9 cellular contexts compared by ENCODE assay signal in the genomic region with DNA sequence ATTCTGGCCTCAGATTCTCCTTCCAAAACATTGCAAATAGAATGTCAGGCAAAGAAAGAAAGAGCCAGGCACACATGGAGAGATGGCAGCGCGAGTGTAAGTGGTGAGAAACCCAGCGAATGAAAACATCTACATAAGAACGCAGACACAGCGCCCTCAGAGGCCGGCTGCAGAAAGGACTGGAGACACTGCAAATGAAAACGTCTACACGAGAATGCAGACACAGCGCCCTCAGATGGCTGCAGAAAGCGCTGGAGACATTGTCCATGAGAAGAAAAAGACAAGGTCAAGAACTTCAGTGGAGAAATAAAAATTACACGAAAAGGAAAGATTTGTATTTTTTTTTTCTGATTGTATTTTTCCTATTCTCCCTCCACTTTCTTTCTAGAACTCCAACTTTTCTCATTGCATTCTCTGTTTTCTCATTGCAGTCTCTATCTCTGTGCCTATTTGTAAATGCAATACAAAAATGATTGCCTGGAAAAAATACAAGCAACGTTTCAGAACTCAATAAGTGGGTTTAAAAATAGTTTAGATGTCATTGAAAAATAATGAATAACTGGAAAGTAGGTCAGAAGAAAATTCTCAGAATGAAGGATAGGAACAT.
DNase-seq lines count a peak whose midpoint lies in the region; ATAC-seq and TF ChIP-seq lines count a peak whose summit lies in the region.
"Had no signal": no experiment of that assay in that cellular context is flagged by ENCODE, and none has a peak within 500 bp of the region (broad histone marks: within the 10 kb centered on the region; RNA-seq: fewer than 3 reads in every experiment).

No MANE protein-coding gene starts in this region.

- DNase-seq in GM04503 (ENCODE audit: low read depth) (peak; percentile 52), NCI-H146 treated with DMSO at 0.1 percent for 48 hours (lab: John Stamatoyannopoulos, UW; ENCODE audit: unreplicated experiment) (peak; percentile 84), SW480 (ENCODE audit: low spot score) (peak; percentile 94), amniotic epithelial cell (ENCODE audit: low read depth) (peak; percentile 89), left ventricle myocardium inferior (peak; percentile 72), retinal pigment epithelial cell (ENCODE audit: low read depth) (peak; percentile 68), mesenteric fat pad (ENCODE audit: low spot score) (no peak)

- ATAC-seq in HG02759 (IDR thresholded peaks at IDR 0.05; ENCODE audit: unreplicated experiment): peak; percentile 83

- H3K27ac ChIP-seq in left ventricle myocardium inferior (replicated peaks): no peak overlapping the region
- H3K27ac ChIP-seq: skin epidermis had no signal

- intact Hi-C loops in left ventricle myocardium inferior (cut with micrococcal nuclease): no loop called here

- H3K9me3 ChIP-seq in left ventricle myocardium inferior (replicated peaks): no peaks in the 10 kb centered on the region

- H3K36me3 ChIP-seq in left ventricle myocardium inferior: no peaks in the 10 kb centered on the region

- H3K27me3 ChIP-seq in left ventricle myocardium inferior (ENCODE audit: low read depth): peaks cover 50% of the 10 kb centered on the region

- H3K4me3 ChIP-seq in left ventricle myocardium inferior (no peak overlapping the region), retinal pigment epithelial cell (ENCODE audit: low read length) (no peak overlapping the region)
- H3K4me3 ChIP-seq: skin epidermis had no signal

- TF ChIP-seq CTCF in left ventricle myocardium inferior (IDR thresholded peaks at IDR 0.05; ENCODE audit: borderline replicate concordance) (peak; percentile 82), retinal pigment epithelial cell (conservative IDR thresholded peaks at IDR 0.05; ENCODE audit: low read depth, low read length) (peak; percentile 99)

- peaks cover 10% of the 10 kb centered on the region for H3K4me1 ChIP-seq in left ventricle myocardium inferior
